Comparison of ENCODE assay signal across 23 cellular contexts in genomic region chr16:86313631-86314030, GRCh38.
"Had no signal": no experiment of that assay in that cellular context is flagged by ENCODE, and none has a peak within 500 bp of the region (broad histone marks: within the 10 kb centered on the region; RNA-seq: fewer than 3 reads in every experiment).

No MANE protein-coding gene starts in this region.

- DNase-seq: activated CD4-positive, alpha-beta memory T cell treated with anti-CD3 and anti-CD28 coated beads, Interleukin-2, amount 10 ng/mL, durations not matched to agents 7 days and 5 days; activated CD4-positive, alpha-beta T cell treated with anti-CD3 and anti-CD28 coated beads for 1 hour; activated CD4-positive, alpha-beta T cell treated with anti-CD3 and anti-CD28 coated beads for 4 hours; activated CD4-positive, alpha-beta T cell treated with anti-CD3 and anti-CD28 coated beads, Interleukin-2, amount 10 ng/mL, durations not matched to agents 7 days and 5 days; activated CD4-positive, alpha-beta T cell treated with anti-CD3 and anti-CD28 coated beads, Interleukin-2, amount 50 U/mL, for 4 hours; activated CD8-positive, alpha-beta memory T cell treated with anti-CD3 and anti-CD28 coated beads, Interleukin-2, amount 50 U/mL, for 48 hours; activated gamma-delta T cell treated with Interleukin-2 at 50 U/mL for 16 hours; activated naive CD4-positive, alpha-beta T cell treated with anti-CD3 and anti-CD28 coated beads, Interleukin-2, amount 50 U/mL, for 16 hours; activated naive CD4-positive, alpha-beta T cell treated with Interleukin-2 at 50 U/mL for 16 hours; activated T-cell treated with anti-CD3 and anti-CD28 coated beads for 4 hours; activated T-cell treated with anti-CD3 and anti-CD28 coated beads, Interleukin-2, amount 50 U/mL, for 24 hours; activated T-cell treated with anti-CD3 and anti-CD28 coated beads, Interleukin-2, amount 50 U/mL, for 72 hours; amniotic stem cell; anterior cingulate cortex; brain microvascular endothelial cell; effector memory CD4-positive, alpha-beta T cell; endodermal cell; foreskin fibroblast; head of caudate nucleus; T-helper 2 cell had no signal

- H3K27me3 ChIP-seq: brain microvascular endothelial cell had no signal

- H3K36me3 ChIP-seq: brain microvascular endothelial cell had no signal

- H3K27ac ChIP-seq: brain microvascular endothelial cell, coronary artery, dorsolateral prefrontal cortex, VCaP had no signal

- H3K4me3 ChIP-seq: coronary artery, dorsolateral prefrontal cortex had no signal
